In genomic region chr6:160900031-160900430, GRCh38 we compare ENCODE assay signal across 27 cellular contexts.
"Had no signal": no experiment of that assay in that cellular context is flagged by ENCODE, and none has a peak within 500 bp of the region (broad histone marks: within the 10 kb centered on the region; RNA-seq: fewer than 3 reads in every experiment).

No MANE protein-coding gene starts in this region.

- H3K9me3 Mint-ChIP-seq: activated CD4-positive, alpha-beta T cell treated with anti-CD3 and anti-CD28 coated beads, Interleukin-2, amount 10 ng/mL, durations not matched to agents 7 days and 5 days; activated CD8-positive, alpha-beta T cell treated with anti-CD3 and anti-CD28 coated beads for 36 hours; activated T-cell treated with anti-CD3 and anti-CD28 coated beads, Interleukin-2, amount 50 U/mL, for 4 hours; activated T-helper 17 cell treated with anti-CD3 and anti-CD28 coated beads, Interleukin-2, amount 50 U/mL, for 72 hours; nephron progenitor cell; stimulated activated memory B cell treated with anti-CD40 and anti-IgM and Interleukin-4, amounts not matched to agents 10 μg/mL and 1 μg/mL and 100 μg/mL, for 72 hours; type B pancreatic cell had no signal

- DNase-seq: activated CD4-positive, alpha-beta T cell treated with anti-CD3 and anti-CD28 coated beads for 1 hour; activated CD4-positive, alpha-beta T cell treated with anti-CD3 and anti-CD28 coated beads, Interleukin-2, amount 10 ng/mL, durations not matched to agents 7 days and 5 days; activated CD8-positive, alpha-beta T cell treated with anti-CD3 and anti-CD28 coated beads for 36 hours; activated gamma-delta T cell treated with Interleukin-2 at 50 U/mL for 16 hours; activated naive CD4-positive, alpha-beta T cell treated with anti-CD3 and anti-CD28 coated beads, Interleukin-2, amount 50 U/mL, for 16 hours; activated T-cell treated with anti-CD3 and anti-CD28 coated beads, Interleukin-2, amount 50 U/mL, for 4 hours; amniotic stem cell; central memory CD4-positive, alpha-beta T cell; effector CD8-positive, alpha-beta T cell; left cardiac atrium; left ventricle myocardium superior; naive B cell; nephron progenitor cell; occipital lobe; psoas muscle; sigmoid colon; stimulated activated CD4-positive, alpha-beta T cell treated with anti-CD3 and anti-CD28 coated beads, Interleukin-1b, Interleukin-23, amount 100 ng/mL, for 48 hours; stimulated activated CD4-positive, alpha-beta T cell treated with anti-CD3 and anti-CD28 coated beads, Interleukin-4, amount 100 ng/mL, for 4 hours; stimulated activated CD8-positive, alpha-beta memory T cell treated with anti-CD3 and anti-CD28 coated beads, Interleukin-4, amount 100 ng/mL, for 48 hours; stimulated activated naive CD8-positive, alpha-beta T cell treated with anti-CD3 and anti-CD28 coated beads, Interleukin-15, amount 100 ng/mL, for 72 hours; substantia nigra had no signal

- H3K27ac Mint-ChIP-seq: activated CD4-positive, alpha-beta T cell treated with anti-CD3 and anti-CD28 coated beads, Interleukin-2, amount 10 ng/mL, durations not matched to agents 7 days and 5 days; activated CD8-positive, alpha-beta T cell treated with anti-CD3 and anti-CD28 coated beads for 36 hours; activated T-helper 17 cell treated with anti-CD3 and anti-CD28 coated beads, Interleukin-2, amount 50 U/mL, for 72 hours; dendritic cell treated with granulocyte-macrophage colony-stimulating factor and Interleukin-4, amounts not matched to agents 40 ng/mL and 50 ng/mL, for 4 days; naive B cell; nephron progenitor cell; stimulated activated memory B cell treated with anti-CD40 and anti-IgM and Interleukin-4, amounts not matched to agents 10 μg/mL and 1 μg/mL and 100 μg/mL, for 72 hours; stimulated activated naive CD8-positive, alpha-beta T cell treated with anti-CD3 and anti-CD28 coated beads, Interleukin-15, amount 100 ng/mL, for 72 hours; type B pancreatic cell had no signal

- H3K4me3 ChIP-seq: psoas muscle, sigmoid colon, smooth muscle cell had no signal

- H3K27me3 ChIP-seq: sigmoid colon had no signal

- H3K27me3 Mint-ChIP-seq: dendritic cell treated with granulocyte-macrophage colony-stimulating factor and Interleukin-4, amounts not matched to agents 40 ng/mL and 50 ng/mL, for 4 days; type B pancreatic cell had no signal

- H3K36me3 ChIP-seq: sigmoid colon had no signal

- H3K4me3 Mint-ChIP-seq: activated CD4-positive, alpha-beta T cell treated with anti-CD3 and anti-CD28 coated beads, Interleukin-2, amount 10 ng/mL, durations not matched to agents 7 days and 5 days; activated CD8-positive, alpha-beta T cell treated with anti-CD3 and anti-CD28 coated beads for 36 hours; activated T-cell treated with anti-CD3 and anti-CD28 coated beads, Interleukin-2, amount 50 U/mL, for 4 hours; activated T-helper 17 cell treated with anti-CD3 and anti-CD28 coated beads, Interleukin-2, amount 50 U/mL, for 72 hours; dendritic cell treated with granulocyte-macrophage colony-stimulating factor and Interleukin-4, amounts not matched to agents 40 ng/mL and 50 ng/mL, for 4 days; naive B cell; nephron progenitor cell; stimulated activated memory B cell treated with anti-CD40 and anti-IgM and Interleukin-4, amounts not matched to agents 10 μg/mL and 1 μg/mL and 100 μg/mL, for 72 hours; stimulated activated naive CD8-positive, alpha-beta T cell treated with anti-CD3 and anti-CD28 coated beads, Interleukin-15, amount 100 ng/mL, for 72 hours; type B pancreatic cell had no signal

- H3K36me3 Mint-ChIP-seq: naive B cell; stimulated activated memory B cell treated with anti-CD40 and anti-IgM and Interleukin-4, amounts not matched to agents 10 μg/mL and 1 μg/mL and 100 μg/mL, for 72 hours; type B pancreatic cell had no signal

- H3K79me2 ChIP-seq: parathyroid adenoma had no signal

- H3K4me2 ChIP-seq: smooth muscle cell had no signal

- H3K9ac ChIP-seq: parathyroid adenoma had no signal

- ATAC-seq: activated CD8-positive, alpha-beta T cell treated with anti-CD3 and anti-CD28 coated beads for 36 hours; activated T-cell treated with anti-CD3 and anti-CD28 coated beads, Interleukin-2, amount 50 U/mL, for 4 hours; activated T-helper 17 cell treated with anti-CD3 and anti-CD28 coated beads, Interleukin-2, amount 50 U/mL, for 72 hours; left cardiac atrium; left ventricle myocardium superior; psoas muscle; stimulated activated naive CD8-positive, alpha-beta T cell treated with anti-CD3 and anti-CD28 coated beads, Interleukin-15, amount 100 ng/mL, for 72 hours had no signal

- H3K9me3 ChIP-seq: psoas muscle, sigmoid colon had no signal

- H3K4me1 ChIP-seq: parathyroid adenoma, psoas muscle, sigmoid colon had no signal

- H3K27ac ChIP-seq: parathyroid adenoma, psoas muscle, sigmoid colon had no signal

- H3K4me1 Mint-ChIP-seq: activated CD4-positive, alpha-beta T cell treated with anti-CD3 and anti-CD28 coated beads, Interleukin-2, amount 10 ng/mL, durations not matched to agents 7 days and 5 days; activated T-helper 17 cell treated with anti-CD3 and anti-CD28 coated beads, Interleukin-2, amount 50 U/mL, for 72 hours; naive B cell; stimulated activated memory B cell treated with anti-CD40 and anti-IgM and Interleukin-4, amounts not matched to agents 10 μg/mL and 1 μg/mL and 100 μg/mL, for 72 hours; stimulated activated naive CD8-positive, alpha-beta T cell treated with anti-CD3 and anti-CD28 coated beads, Interleukin-15, amount 100 ng/mL, for 72 hours had no signal

- H2AFZ ChIP-seq: parathyroid adenoma had no signal
